21 cellular contexts compared by ENCODE assay signal in the genomic region with DNA sequence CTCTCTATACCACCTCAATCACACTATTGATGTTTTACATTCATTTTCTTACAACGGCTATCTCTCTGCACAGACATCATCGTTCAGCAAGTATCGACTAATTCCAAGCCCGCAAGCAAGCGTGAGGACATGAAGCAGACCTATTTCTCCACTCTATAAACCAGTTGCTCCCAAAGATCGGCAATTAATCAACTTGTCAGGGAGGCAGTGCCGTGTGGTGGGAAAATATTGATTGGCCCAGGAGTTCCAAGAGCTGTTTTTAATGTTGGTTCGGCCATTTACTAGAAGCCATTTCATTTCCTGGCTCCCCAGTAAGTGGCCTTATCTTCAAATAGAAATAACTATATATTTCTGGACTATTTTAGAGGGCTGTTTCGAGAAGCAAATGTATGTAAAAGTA. TPM values are rescaled to one million over a fixed set of nuclear protein-coding genes. Genes with fewer than 3 reads are reported as not detected.
DNase-seq lines count a peak whose midpoint lies in the region; ATAC-seq and TF ChIP-seq lines count a peak whose summit lies in the region.
"Had no signal": no experiment of that assay in that cellular context is flagged by ENCODE, and none has a peak within 500 bp of the region (broad histone marks: within the 10 kb centered on the region; RNA-seq: fewer than 3 reads in every experiment).

No MANE protein-coding gene starts in this region.

- no peak for ATAC-seq in HG02798 (IDR thresholded peaks at IDR 0.05; ENCODE audit: poor library complexity, unreplicated experiment)
- ATAC-seq: GM23338, Right ventricle myocardium inferior had no signal

- no peak overlapping the region for H3K4me2 ChIP-seq in OCI-LY1 (ENCODE audit: low read length)
- H3K4me2 ChIP-seq: GM23338 had no signal

- H3K4me3 Mint-ChIP-seq in progenitor cell of endocrine pancreas (ENCODE audit: low read depth) (no peak overlapping the region), endodermal cell (no peak overlapping the region)
- H3K4me3 Mint-ChIP-seq: CD4-positive, alpha-beta memory T cell; GM23338 had no signal

- H3K4me1 Mint-ChIP-seq in progenitor cell of endocrine pancreas (ENCODE audit: low read depth) (peaks cover 23% of the 10 kb centered on the region), endodermal cell (peaks cover 3% of the 10 kb centered on the region)
- H3K4me1 Mint-ChIP-seq: GM23338 had no signal

- 92 to 96% methylated on average over 4 to 9 of the region's 9 CpGs for WGBS in endodermal cell (ENCODE audit: insufficient coverage in 1 of 2, insufficient read length in 1 of 2), 2 experiments

- DNase-seq in NCI-H1436 (lab: John Stamatoyannopoulos, UW) (peak; percentile 4), NCI-H1436 treated with DMSO at 0.1 percent for 48 hours (lab: John Stamatoyannopoulos, UW) (no peak), NCI-H146 (lab: John Stamatoyannopoulos, UW) (peak; percentile 97), progenitor cell of endocrine pancreas (ENCODE audit: low spot score, unreplicated experiment) (no peak), endodermal cell (no peak), DMS53 (lab: John Stamatoyannopoulos, UW) (no peak)
- DNase-seq: 8988T; Calu3; CD4-positive, alpha-beta memory T cell; DND-41; Karpas-422; MM.1S; NCI-H1092 treated with DMSO at 0.1 percent for 48 hours; NCI-H446; NCI-H82; Peyer's patch had no signal

- H3K27ac Mint-ChIP-seq in progenitor cell of endocrine pancreas (peak overlapping the region; percentile 30), endodermal cell (no peak overlapping the region)
- H3K27ac Mint-ChIP-seq: GM23338 had no signal

- no peaks in the 10 kb centered on the region for H3K9me2 ChIP-seq in OCI-LY1 (ENCODE audit: low read depth, low read length)

- H3K4me3 ChIP-seq in OCI-LY1 (ENCODE audit: low read depth, low read length, poor library complexity, severe bottlenecking) (no peak overlapping the region), endodermal cell (ENCODE audit: low read length) (no peak overlapping the region)
- H3K4me3 ChIP-seq: GM23338, Peyer's patch, SK-N-MC had no signal

- H3K27me3 ChIP-seq in OCI-LY1 (ENCODE audit: insufficient read depth, low read length) = no peaks in the 10 kb centered on the region
- peaks cover 67% of the 10 kb centered on the region for H3K27me3 ChIP-seq in endodermal cell (ENCODE audit: control insufficient read depth, insufficient read depth, low read length, poor library complexity, severe bottlenecking)
- H3K27me3 ChIP-seq: Peyer's patch had no signal

- H3K36me3 ChIP-seq in OCI-LY1 (ENCODE audit: insufficient read depth, low read length) (no peaks in the 10 kb centered on the region), endodermal cell (ENCODE audit: control insufficient read depth, insufficient read depth, low read length) (no peaks in the 10 kb centered on the region)
- H3K36me3 ChIP-seq: Peyer's patch had no signal

- H3K9ac ChIP-seq in OCI-LY1 (ENCODE audit: low read length) (no peak overlapping the region), endodermal cell (ENCODE audit: extremely low read depth, low read length, poor library complexity, severe bottlenecking) (no peak overlapping the region)

- H3K9me3 Mint-ChIP-seq in progenitor cell of endocrine pancreas (ENCODE audit: low read depth) = peaks cover 6% of the 10 kb centered on the region
- H3K9me3 Mint-ChIP-seq in endodermal cell = peaks cover 10% of the 10 kb centered on the region

- H2AFZ ChIP-seq in OCI-LY1 (ENCODE audit: low read length) = peak overlapping the region; percentile 74; the same call in 1 of the 2 replicates
- H2AFZ ChIP-seq: GM23338 had no signal

- no peaks in the 10 kb centered on the region for H4K20me1 ChIP-seq in OCI-LY1 (ENCODE audit: insufficient read depth, low read length)

- H3K79me2 ChIP-seq in OCI-LY1 (ENCODE audit: insufficient read depth, low read length) = no peaks in the 10 kb centered on the region

- no peak for TF ChIP-seq CTCF in OCI-LY1 (IDR thresholded peaks at IDR 0.05; ENCODE audit: low read length)
- TF ChIP-seq CTCF in progenitor cell of endocrine pancreas (IDR thresholded peaks at IDR 0.05; ENCODE audit: unreplicated experiment) = no peak
- TF ChIP-seq CTCF in endodermal cell (conservative IDR thresholded peaks at IDR 0.05) = no peak

- H3K27ac ChIP-seq in OCI-LY1 (ENCODE audit: low read depth, low read length, poor library complexity, severe bottlenecking) (no peak overlapping the region), endodermal cell (ENCODE audit: low read depth, low read length) (no peak overlapping the region)
- H3K27ac ChIP-seq: Peyer's patch, SK-N-MC had no signal

- H3K4me1 ChIP-seq in OCI-LY1 (ENCODE audit: insufficient read depth, low read length, severe bottlenecking) (peaks cover 52% of the 10 kb centered on the region), endodermal cell (ENCODE audit: control insufficient read depth, insufficient read depth, low read length) (no peaks in the 10 kb centered on the region)

- H3K36me3 Mint-ChIP-seq in progenitor cell of endocrine pancreas (ENCODE audit: insufficient read depth) = no peaks in the 10 kb centered on the region
- no peaks in the 10 kb centered on the region for H3K36me3 Mint-ChIP-seq in endodermal cell (ENCODE audit: low read depth)
- H3K36me3 Mint-ChIP-seq: CD4-positive, alpha-beta memory T cell had no signal

- H3K27me3 Mint-ChIP-seq in progenitor cell of endocrine pancreas (no peaks in the 10 kb centered on the region), endodermal cell (ENCODE audit: insufficient read depth) (peaks cover 93% of the 10 kb centered on the region)
- H3K27me3 Mint-ChIP-seq: CD4-positive, alpha-beta memory T cell had no signal

- H3K9me3 ChIP-seq in OCI-LY1 (ENCODE audit: low read length) = no peaks in the 10 kb centered on the region
- peaks cover 5% of the 10 kb centered on the region for H3K9me3 ChIP-seq in endodermal cell (ENCODE audit: control insufficient read depth, low read length)
- H3K9me3 ChIP-seq: Peyer's patch had no signal

- no peaks in the 10 kb centered on the region for H3F3A ChIP-seq in OCI-LY1 (ENCODE audit: insufficient read depth, low read length)

RNA-seq across cellular contexts. Expression of a gene that starts 42.6 kb away (rescaled TPM):
- 82.2 and 87.4 TPM in 2 replicates for total RNA-seq in progenitor cell of endocrine pancreas
- total RNA-seq in endodermal cell = 10 to 100 TPM; 16.0 to 24.0 TPM
- 42.1 TPM for polyA plus RNA-seq in endodermal cell (2013, experiment 1 of 2)
- polyA plus RNA-seq in endodermal cell (2013, experiment 2 of 2) = 38.6 TPM

Comparison
In these comparisons a context has a peak if more than half of its experiments do, and no peak if none do; other contexts are left out.
1. DNase-seq: peak in NCI-H1436 (single experiment) and NCI-H146 (single experiment); none in NCI-H1436 treated with DMSO at 0.1 percent for 48 hours (single experiment), progenitor cell of endocrine pancreas (single experiment), endodermal cell (single experiment) and DMS53 (single experiment).